8 cellular contexts compared by ENCODE assay signal in genomic region chr4:40909363-40909876, GRCh38.
DNase-seq lines count a peak whose midpoint lies in the region; ATAC-seq and TF ChIP-seq lines count a peak whose summit lies in the region.

No MANE protein-coding gene starts in this region.

- DNase-seq in AG09309 (ENCODE audit: low read depth) (peak; percentile 57), left ventricle myocardium superior (no peak), ecto neural progenitor cell (ENCODE audit: low spot score) (no peak), KBM-7 (no peak), NCI-H1105 treated with DMSO at 0.1 percent for 48 hours (lab: John Stamatoyannopoulos, UW) (no peak)
- DNase-seq in activated CD4-positive, alpha-beta T cell treated with anti-CD3 and anti-CD28 coated beads, Interleukin-2, amount 50 U/mL, for 48 hours, result peak; percentile 37 to 64

- in situ Hi-C loops in KBM-7 (cut with MboI; ENCODE audit: low pct_unique_long_range_greater_than_20kb, low sequenced_read_pairs), result no loop called here

- intact Hi-C loops in left ventricle myocardium superior (cut with micrococcal nuclease), result no loop called here

- ATAC-seq in left ventricle myocardium superior, result peak; percentile 33
- ATAC-seq in HG03135 (IDR thresholded peaks at IDR 0.05; ENCODE audit: unreplicated experiment), result no peak

- TF ChIP-seq RAD21 in Ishikawa (IDR thresholded peaks at IDR 0.05; ENCODE audit: low read depth), result no peak

- TF ChIP-seq CTCF in AG09309 (IDR thresholded peaks at IDR 0.05; ENCODE audit: control insufficient read depth, insufficient read depth, low read depth, low read length, missing control alignments), result no peak

- TF ChIP-seq EP300 in Ishikawa (IDR thresholded peaks at IDR 0.05; ENCODE audit: borderline replicate concordance), result peak; percentile 81; the same call in 1 of the 2 replicates

- no peak overlapping the region for H3K4me3 ChIP-seq in AG09309 (ENCODE audit: control insufficient read depth, low read depth, low read length)

TF ChIP-seq in Ishikawa, 13 proteins besides CTCF, POLR2A, EP300 and RAD21:
- TF ChIP-seq TCF12 (IDR thresholded peaks at IDR 0.05; ENCODE audit: low read depth) (peak; percentile 80), FOXM1 (IDR thresholded peaks at IDR 0.05; ENCODE audit: borderline replicate concordance, low read depth) (peak; percentile 66), TEAD4 (IDR thresholded peaks at IDR 0.05) (peak; percentile 51), MAX (IDR thresholded peaks at IDR 0.05) (no peak), YY1 (IDR thresholded peaks at IDR 0.05; ENCODE audit: low read depth) (no peak), NFIC (IDR thresholded peaks at IDR 0.05) (peak; percentile 64), CEBPB (IDR thresholded peaks at IDR 0.05) (peak; percentile 15; the same call in 1 of the 2 replicates), REST (IDR thresholded peaks at IDR 0.05; ENCODE audit: low read depth) (no peak)

Comparison
In these comparisons a context has a peak if more than half of its experiments do, and no peak if none do; other contexts are left out.
1. DNase-seq: peak in AG09309 (single experiment) and activated CD4-positive, alpha-beta T cell treated with anti-CD3 and anti-CD28 coated beads, Interleukin-2, amount 50 U/mL, for 48 hours (2 of 2); none in left ventricle myocardium superior (single experiment), ecto neural progenitor cell (single experiment), KBM-7 (single experiment) and NCI-H1105 treated with DMSO at 0.1 percent for 48 hours (single experiment).